8 cellular contexts compared by ENCODE assay signal in genomic region chr19:1882089-1882785, GRCh38. TPM values are rescaled to one million over a fixed set of nuclear protein-coding genes. Genes with fewer than 3 reads are reported as not detected.
DNase-seq lines count a peak whose midpoint lies in the region; ATAC-seq, FAIRE-seq and TF ChIP-seq lines count a peak whose summit lies in the region.

No MANE protein-coding gene starts in this region.

- intact Hi-C loops in lower leg skin (cut with DNase I; ENCODE audit: low total_unique reads), result no loop called here

- peak; percentile 72 for FAIRE-seq in GM12891 (lab: Jason Lieb, UNC)
- no peak for FAIRE-seq in GM12892 (lab: Jason Lieb, UNC)

- H3K4me3 ChIP-seq in gastroesophageal sphincter (peak overlapping the region in 1 of 2 donors; percentile 73), lower leg skin (ENCODE audit: low read depth, poor library complexity, severe bottlenecking) (no peak overlapping the region)

- no peak for ATAC-seq in gastroesophageal sphincter
- no peak for ATAC-seq in HG02884 (IDR thresholded peaks at IDR 0.05; ENCODE audit: unreplicated experiment)

- H3K27ac ChIP-seq in gastroesophageal sphincter, result peak overlapping the region in 3 of 4 donors; percentile 87 to 92 (median 89)

- TF ChIP-seq CTCF in gastroesophageal sphincter (IDR thresholded peaks at IDR 0.05), result no peak
- TF ChIP-seq CTCF in lower leg skin (IDR thresholded peaks at IDR 0.05), result no peak

- WGBS in gastroesophageal sphincter (ENCODE audit: low coverage in 1 of 2), 2 donors, result 11 to 21% methylated on average over 3 to 6 of the region's 31 CpGs
- WGBS in lower leg skin, 2 donors, result 71% methylated on average over 24 to 27 of the region's 31 CpGs

- peaks cover 0 to 21% of the 10 kb centered on the region in 2 donors for H3K36me3 ChIP-seq in gastroesophageal sphincter

- H3K9me3 ChIP-seq in gastroesophageal sphincter, result no peaks in the 10 kb centered on the region

- H3K4me1 ChIP-seq in gastroesophageal sphincter, result peaks cover 4 to 57% (median 29%) of the 10 kb centered on the region in 3 donors

- H3K27me3 ChIP-seq in gastroesophageal sphincter, result no peaks in the 10 kb centered on the region

- no peak for TF ChIP-seq EP300 in gastroesophageal sphincter (IDR thresholded peaks at IDR 0.05)

- no peak for DNase-seq in GM12891 (ENCODE audit: insufficient read length, low spot score)
- peak; percentile 86 for DNase-seq in activated CD8-positive, alpha-beta memory T cell treated with anti-CD3 and anti-CD28 coated beads for 24 hours
- DNase-seq in stimulated activated CD4-positive, alpha-beta T cell treated with anti-CD3 and anti-CD28 coated beads, Interleukin-1b, Interleukin-23, amount 100 ng/mL, for 48 hours, result peak; percentile 65
- no peak for DNase-seq in GM12892 (ENCODE audit: insufficient read length)
- DNase-seq in NCI-H2171 treated with DMSO at 0.1 percent for 48 hours (lab: John Stamatoyannopoulos, UW), result no peak
- no peak for DNase-seq in lower leg skin (ENCODE audit: low spot score in 2 of 2)

- TF ChIP-seq POLR2A in GM12891 (IDR thresholded peaks at IDR 0.05; ENCODE audit: low read depth, low read length) (no peak), gastroesophageal sphincter (IDR thresholded peaks at IDR 0.05) (no peak), GM12892 (IDR thresholded peaks at IDR 0.05; ENCODE audit: low read depth, low read length) (no peak), lower leg skin (IDR thresholded peaks at IDR 0.05) (no peak)

TF ChIP-seq in GM12891, 5 proteins besides CTCF, POLR2A, EP300 and RAD21:
- TF ChIP-seq POU2F2 (IDR thresholded peaks at IDR 0.05; ENCODE audit: low read depth, low read length) (no peak), POLR2AphosphoS5 (IDR thresholded peaks at IDR 0.05; ENCODE audit: low read depth, low read length) (no peak), PAX5 (IDR thresholded peaks at IDR 0.05; ENCODE audit: insufficient read depth, low read length, severe bottlenecking) (no peak), SPI1 (IDR thresholded peaks at IDR 0.05; ENCODE audit: low read depth, low read length) (no peak), TAF1 (IDR thresholded peaks at IDR 0.05; ENCODE audit: low read depth, low read length) (no peak)

RNA-seq across cellular contexts. Expression of gene ABHD17A, which starts 3.1 kb away (rescaled TPM):
- polyA plus RNA-seq in GM12891 (2012; ENCODE audit: low read depth, missing spikeins), result 35.6 TPM
- total RNA-seq in gastroesophageal sphincter (100 to 1,000 TPM in 1 of 4 donors, 10 to 100 TPM in 3; 80.0 to 117 (median 91.0) TPM), lower leg skin (100 to 1,000 TPM; 154 to 201 (median 186) TPM)
- 5.0 TPM for polyA plus RNA-seq in GM12892 (2012; ENCODE audit: missing spikeins)

RNA-seq across cellular contexts. Expression of gene KLF16, which starts 18.9 kb away (rescaled TPM):
- polyA plus RNA-seq in GM12891 (2012; ENCODE audit: low read depth, missing spikeins), result 9.1 TPM
- 1 to 10 TPM; 1.4 to 7.1 (median 5.5) TPM for total RNA-seq in gastroesophageal sphincter
- 4.3 TPM for polyA plus RNA-seq in GM12892 (2012; ENCODE audit: missing spikeins)
- 10 to 100 TPM in 3 of 4 donors, 1 to 10 TPM in 1; 9.0 to 16.2 (median 13.5) TPM for total RNA-seq in lower leg skin

RNA-seq across cellular contexts. Expression of gene ADAT3, which starts 23.0 kb away (rescaled TPM):
- polyA plus RNA-seq in GM12891 (2012; ENCODE audit: low read depth, missing spikeins), result 3.9 TPM
- total RNA-seq in gastroesophageal sphincter, result 1 to 10 TPM in 3 of 4 donors, under 1 TPM in 1; 0.47 to 4.2 (median 2.3) TPM
- polyA plus RNA-seq in GM12892 (2012; ENCODE audit: missing spikeins), result not detected
- 10 to 100 TPM; 20.1 to 27.3 (median 25.7) TPM for total RNA-seq in lower leg skin

RNA-seq across cellular contexts. Expression of gene SCAMP4, which starts 23.0 kb away (rescaled TPM):
- 22.1 TPM for polyA plus RNA-seq in GM12891 (2012; ENCODE audit: low read depth, missing spikeins)
- total RNA-seq in gastroesophageal sphincter, result 10 to 100 TPM; 48.6 to 73.4 (median 58.1) TPM
- polyA plus RNA-seq in GM12892 (2012; ENCODE audit: missing spikeins), result 7.2 TPM
- total RNA-seq in lower leg skin, result 100 to 1,000 TPM; 108 to 119 (median 113) TPM

RNA-seq across cellular contexts. Expression of gene REXO1, which starts 34.0 kb away (rescaled TPM):
- 19.7 TPM for polyA plus RNA-seq in GM12891 (2012; ENCODE audit: low read depth, missing spikeins)
- 10 to 100 TPM; 11.4 to 29.9 (median 16.1) TPM for total RNA-seq in gastroesophageal sphincter
- polyA plus RNA-seq in GM12892 (2012; ENCODE audit: missing spikeins), result 9.5 TPM
- 10 to 100 TPM; 32.9 to 51.1 (median 41.2) TPM for total RNA-seq in lower leg skin

Comparison
In these comparisons a context has a peak if more than half of its experiments do, and no peak if none do; other contexts are left out.
1. DNase-seq: peak in activated CD8-positive, alpha-beta memory T cell treated with anti-CD3 and anti-CD28 coated beads for 24 hours (single experiment) and stimulated activated CD4-positive, alpha-beta T cell treated with anti-CD3 and anti-CD28 coated beads, Interleukin-1b, Interleukin-23, amount 100 ng/mL, for 48 hours (single experiment); none in GM12891 (single experiment), GM12892 (single experiment), NCI-H2171 treated with DMSO at 0.1 percent for 48 hours (single experiment) and lower leg skin (0 of 2).
2. RNA of gene ADAT3, which starts 23.0 kb away (total RNA-seq): 20.1 to 27.3 TPM in lower leg skin; 0.47 to 4.2 TPM in gastroesophageal sphincter; every median in the first group is over 4 times any median in the second.